ENCODE assay signal across 8 cellular contexts in the genomic region with DNA sequence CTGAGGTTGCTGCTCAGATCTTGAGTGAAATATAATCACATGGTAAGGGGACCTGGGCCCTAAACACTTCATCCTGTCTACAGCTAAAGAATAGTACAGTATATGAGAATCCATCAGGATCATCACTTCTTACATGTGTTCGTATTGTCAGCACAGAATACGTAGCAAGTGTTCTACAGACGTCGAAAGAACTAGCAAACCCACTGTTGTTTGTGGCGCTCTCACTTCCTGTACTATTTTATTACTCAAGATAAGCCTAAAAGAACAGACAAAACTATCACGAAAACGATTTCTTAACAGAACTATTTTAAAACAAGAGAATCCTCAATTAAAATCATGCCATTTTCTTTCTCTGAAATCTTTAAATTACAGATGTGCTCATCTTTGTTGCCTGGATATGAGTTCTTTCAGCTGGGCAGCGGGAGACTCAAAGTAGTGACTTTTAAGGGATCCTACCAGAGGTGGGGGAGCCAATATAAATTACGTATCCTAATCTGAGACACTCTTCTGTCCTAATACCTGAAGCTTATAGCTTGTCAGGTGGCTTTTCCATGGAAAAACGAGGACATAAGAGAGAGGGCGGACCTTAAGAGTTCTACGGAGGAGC. TPM values are rescaled to one million over a fixed set of nuclear protein-coding genes. Genes with fewer than 3 reads are reported as not detected.
DNase-seq lines count a peak whose midpoint lies in the region; ATAC-seq and TF ChIP-seq lines count a peak whose summit lies in the region.

No MANE protein-coding gene starts in this region.

- H3K4me3 ChIP-seq in BE2C (ENCODE audit: low read depth, low read length), result peak overlapping the region; percentile 88
- H3K4me3 ChIP-seq in mesodermal cell (ENCODE audit: extremely low read depth, insufficient read depth, low read length, poor library complexity, severe bottlenecking), result peak overlapping the region; percentile 100
- H3K4me3 ChIP-seq in vagina, result peak overlapping the region; percentile 97 to 98

- H3K9me3 Mint-ChIP-seq in chondrocyte (ENCODE audit: low read depth), result no peaks in the 10 kb centered on the region

- H3K4me1 Mint-ChIP-seq in chondrocyte (ENCODE audit: low read depth), result peaks cover 43% of the 10 kb centered on the region

- H3K36me3 Mint-ChIP-seq in chondrocyte (ENCODE audit: low read depth), result no peaks in the 10 kb centered on the region

- TF ChIP-seq POLR2A in vagina (IDR thresholded peaks at IDR 0.05), result no peak

- in situ Hi-C loops in GM13977 (cut with MboI; ENCODE audit: low pct_unique_long_range_greater_than_20kb, low sequenced_read_pairs, unreplicated experiment) (loop anchor here (10.0 kb wide), 1 partner anchor 223 kb away; a partner anchor contains a TSS), ACHN (cut with HindIII; ENCODE audit: low pct_ligation_motif_present, low pct_unique_long_range_greater_than_20kb, low sequenced_read_pairs) (no loop called here)

- H3K27me3 Mint-ChIP-seq in chondrocyte (ENCODE audit: low read depth), result no peaks in the 10 kb centered on the region

- H3K27me3 ChIP-seq in BE2C (no peaks in the 10 kb centered on the region), vagina (no peaks in the 10 kb centered on the region)

- 0 out of 2 replicates have a peak, but pooled peaks have one; percentile 3 for TF ChIP-seq CTCF in BE2C (IDR thresholded peaks at IDR 0.05; ENCODE audit: low read depth, low read length)
- no peak for TF ChIP-seq CTCF in GM13977 (IDR thresholded peaks at IDR 0.05; ENCODE audit: extremely low read depth, insufficient read depth, missing control alignments)
- no peak for TF ChIP-seq CTCF in chondrocyte (IDR thresholded peaks at IDR 0.05)
- no peak for TF ChIP-seq CTCF in vagina (IDR thresholded peaks at IDR 0.05)

- 3 to 7% methylated on average over 8 to 9 of the region's 12 CpGs for WGBS in mesodermal cell (ENCODE audit: insufficient coverage in 2 of 2), 2 experiments

- H3K4me3 Mint-ChIP-seq in chondrocyte (ENCODE audit: unreplicated experiment), result peak overlapping the region; percentile 98

- peaks cover 16% of the 10 kb centered on the region for H3K36me3 ChIP-seq in BE2C
- H3K36me3 ChIP-seq in mesodermal cell (ENCODE audit: control insufficient read depth, insufficient read depth, low read length), result peaks cover 31% of the 10 kb centered on the region
- H3K36me3 ChIP-seq in vagina, result peaks cover 0 to 7% of the 10 kb centered on the region in 2 donors

- intact Hi-C loops in vagina (cut with DNase I), result loop anchor here (2.0 kb wide), 1 partner anchor 89 kb away; a partner anchor contains a TSS

- H3K27ac Mint-ChIP-seq in chondrocyte (ENCODE audit: unreplicated experiment), result peak overlapping the region; percentile 99

- H3K4me1 ChIP-seq in BE2C (no peaks in the 10 kb centered on the region), mesodermal cell (ENCODE audit: control insufficient read depth, insufficient read depth, low read length, poor library complexity, severe bottlenecking) (peaks cover 6% of the 10 kb centered on the region), vagina (peaks cover 44% of the 10 kb centered on the region)

- DNase-seq in BE2C (no peak), GM13977 (ENCODE audit: low spot score) (peak; percentile 45), RPMI7951 (ENCODE audit: low read depth) (peak; percentile 26), chondrocyte (ENCODE audit: low spot score) (no peak), vagina (ENCODE audit: extremely low spot score in 2 of 2) (no peak), ACHN (no peak)

- H3K9me3 ChIP-seq in BE2C (no peaks in the 10 kb centered on the region), mesodermal cell (ENCODE audit: control insufficient read depth, low read length) (no peaks in the 10 kb centered on the region), vagina (no peaks in the 10 kb centered on the region)

- ATAC-seq in GM21619 (IDR thresholded peaks at IDR 0.05; ENCODE audit: unreplicated experiment), result no peak

- H3K27ac ChIP-seq in mesodermal cell (ENCODE audit: low read depth, low read length, severe bottlenecking), result peak overlapping the region; percentile 98
- peak overlapping the region; percentile 99 for H3K27ac ChIP-seq in vagina

RNA-seq across cellular contexts. Expression of a gene that starts 0.7 kb away (rescaled TPM):
- polyA plus RNA-seq in BE2C (2012; ENCODE audit: insufficient read depth, insufficient read length, low read depth), result 39.2 TPM
- total RNA-seq in RPMI7951 (2014; rRNA removed; shearing (Covaris generic)), result 27.4 and 31.5 TPM in 2 replicates
- total RNA-seq in chondrocyte (14.4 to 19.9 TPM (median 15.9 TPM) in 3 replicates), vagina (16.7 TPM)
- 15.4 TPM for polyA plus RNA-seq in mesodermal cell (2013, experiment 1 of 2)
- 13.3 TPM for polyA plus RNA-seq in mesodermal cell (2013, experiment 2 of 2)

RNA-seq across cellular contexts. Expression of a gene that starts 1.4 kb away (rescaled TPM):
- 111 TPM for polyA plus RNA-seq in BE2C (2012; ENCODE audit: insufficient read depth, insufficient read length, low read depth)
- total RNA-seq in RPMI7951 (2014; rRNA removed; shearing (Covaris generic)), result 251 and 265 TPM in 2 replicates
- total RNA-seq in chondrocyte (121 to 130 TPM (median 121 TPM) in 3 replicates), vagina (126 TPM)
- 145 TPM for polyA plus RNA-seq in mesodermal cell (2013, experiment 1 of 2)
- polyA plus RNA-seq in mesodermal cell (2013, experiment 2 of 2), result 155 TPM

RNA-seq across cellular contexts. Expression of a gene that starts 56.2 kb away (rescaled TPM):
- polyA plus RNA-seq in BE2C (2012; ENCODE audit: insufficient read depth, insufficient read length, low read depth), result 10.2 TPM
- 36.3 and 56.7 TPM in 2 replicates for total RNA-seq in RPMI7951 (2014; rRNA removed; shearing (Covaris generic))
- total RNA-seq in chondrocyte, result 40.8 to 59.6 TPM (median 45.9 TPM) in 3 replicates
- 48.3 TPM for polyA plus RNA-seq in mesodermal cell (2013, experiment 1 of 2)
- 41.3 TPM for polyA plus RNA-seq in mesodermal cell (2013, experiment 2 of 2)
- total RNA-seq in vagina, result 53.0 TPM

Comparison
In these comparisons a context has a peak if more than half of its experiments do, and no peak if none do; other contexts are left out.
1. DNase-seq: peak in GM13977 (single experiment) and RPMI7951 (single experiment); none in BE2C (single experiment), chondrocyte (single experiment), vagina (0 of 2) and ACHN (single experiment).
2. Peak in every context shown above with its lines, with median percentiles within 50 percentile points of each other: H3K4me3 ChIP-seq.